27 cellular contexts compared by ENCODE assay signal in genomic region chr4:135476272-135476671, GRCh38.
DNase-seq lines count a peak whose midpoint lies in the region; ATAC-seq and TF ChIP-seq lines count a peak whose summit lies in the region.
"Had no signal": no experiment of that assay in that cellular context is flagged by ENCODE, and none has a peak within 500 bp of the region (broad histone marks: within the 10 kb centered on the region; RNA-seq: fewer than 3 reads in every experiment).

No MANE protein-coding gene starts in this region.

- no peak overlapping the region for H3K27ac Mint-ChIP-seq in naive thymus-derived CD4-positive, alpha-beta T cell
- H3K27ac Mint-ChIP-seq: CD14-positive monocyte; CD8-positive, alpha-beta memory T cell had no signal

- DNase-seq in ELR (ENCODE audit: low read depth) (peak; percentile 3), SK-N-SH (no peak), fibroblast of peridontal ligament (ENCODE audit: extremely low read depth) (peak; percentile 1), NCI-H526 (lab: John Stamatoyannopoulos, UW) (no peak), NK-92 (lab: John Stamatoyannopoulos, UW; ENCODE audit: unreplicated experiment) (no peak)
- DNase-seq in naive thymus-derived CD4-positive, alpha-beta T cell = no peak
- DNase-seq: ACHN; BE2C; CD8-positive, alpha-beta memory T cell; DMS79 treated with DMSO at 0.1 percent for 48 hours; IMR-90; KG1; NCI-H1105; NCI-H146; NCI-H1930; NCI-H2107; NCI-H446; NCI-H524 treated with DMSO at 0.1 percent for 48 hours; NCI-H82; PC-9; SHP77 treated with DMSO at 0.1 percent for 48 hours; T-helper 2 cell had no signal

- H4K20me1 ChIP-seq in KMS-11 (ENCODE audit: insufficient read depth) = no peaks in the 10 kb centered on the region
- no peaks in the 10 kb centered on the region for H4K20me1 ChIP-seq in SK-N-SH (ENCODE audit: insufficient read depth)

- peak overlapping the region; percentile 92 for H2AFZ ChIP-seq in KMS-11 (ENCODE audit: low read depth)
- H2AFZ ChIP-seq in SK-N-SH (ENCODE audit: low read depth) = peak overlapping the region; percentile 72
- H2AFZ ChIP-seq: PC-9 had no signal

- POLR2A ChIA-PET in SK-N-SH (lab: Yijun Ruan, JAX) = no interaction called here
- POLR2A ChIA-PET in naive thymus-derived CD4-positive, alpha-beta T cell (lab: Charles Lee) = no interaction called here

- H3K27me3 ChIP-seq in KMS-11 (ENCODE audit: insufficient read depth, low read depth) (no peaks in the 10 kb centered on the region), SK-N-SH (ENCODE audit: insufficient read depth) (no peaks in the 10 kb centered on the region)
- no peaks in the 10 kb centered on the region for H3K27me3 ChIP-seq in naive thymus-derived CD4-positive, alpha-beta T cell (ENCODE audit: control insufficient read depth in 2 of 2, insufficient read depth in 2 of 2, low read length in 2 of 2)
- H3K27me3 ChIP-seq: BE2C had no signal

- H3K4me2 ChIP-seq in KMS-11 = peak overlapping the region; percentile 89
- H3K4me2 ChIP-seq in SK-N-SH = peak overlapping the region; percentile 48
- H3K4me2 ChIP-seq: PC-9 had no signal

- CTCF ChIA-PET in SK-N-SH (lab: Yijun Ruan, JAX) = no interaction called here
- CTCF ChIA-PET in naive thymus-derived CD4-positive, alpha-beta T cell (lab: Charles Lee) = interaction anchor here (0.5 kb wide), 1 partner anchor 11 kb away, joined by 3 read pairs; no protein-coding TSS in a partner anchor

- no peak overlapping the region for H3K4me3 ChIP-seq in KMS-11 (IDR thresholded peaks at IDR 0.05; ENCODE audit: insufficient read depth, low read depth, low read length)
- H3K4me3 ChIP-seq in SK-N-SH (ENCODE audit: low read depth in 2 of 2, low read length in 1 of 2) = peak overlapping the region in 1 of 2 experiments; percentile 9; a peak in 1 of 4 replicates
- no peak overlapping the region for H3K4me3 ChIP-seq in naive thymus-derived CD4-positive, alpha-beta T cell (ENCODE audit: low read length)
- H3K4me3 ChIP-seq: HAP-1, PC-9, SK-N-MC had no signal

- no peak for TF ChIP-seq EP300 in SK-N-SH (IDR thresholded peaks at IDR 0.05; ENCODE audit: borderline replicate concordance in 1 of 2, low read depth in 1 of 2, low read length in 1 of 2)

- no peak for TF ChIP-seq RAD21 in SK-N-SH (IDR thresholded peaks at IDR 0.05; ENCODE audit: low read length)

- H3K4me3 Mint-ChIP-seq in naive thymus-derived CD4-positive, alpha-beta T cell = no peak overlapping the region
- H3K4me3 Mint-ChIP-seq: CD14-positive monocyte; CD8-positive, alpha-beta memory T cell had no signal

- no peaks in the 10 kb centered on the region; the same call in 1 of the 2 replicates for H3K9me3 ChIP-seq in SK-N-SH
- no peaks in the 10 kb centered on the region for H3K9me3 ChIP-seq in naive thymus-derived CD4-positive, alpha-beta T cell (ENCODE audit: control insufficient read depth in 2 of 3, low read length in 3 of 3)
- H3K9me3 ChIP-seq: BE2C, HAP-1 had no signal

- H3K36me3 ChIP-seq in KMS-11 (ENCODE audit: insufficient read depth) (no peaks in the 10 kb centered on the region), SK-N-SH (replicated peaks in 1 of 2; ENCODE audit: control insufficient read depth in 1 of 2, insufficient read depth in 2 of 2, low read length in 1 of 2) (no peaks in the 10 kb centered on the region)
- no peaks in the 10 kb centered on the region for H3K36me3 ChIP-seq in naive thymus-derived CD4-positive, alpha-beta T cell (ENCODE audit: control insufficient read depth in 2 of 3, insufficient read depth in 3 of 3, low read length in 3 of 3)
- H3K36me3 ChIP-seq: BE2C, HAP-1 had no signal

- ATAC-seq in naive thymus-derived CD4-positive, alpha-beta T cell = no peak
- no peak for ATAC-seq in HG02642 (IDR thresholded peaks at IDR 0.05; ENCODE audit: poor library complexity, unreplicated experiment)

- H3K27ac ChIP-seq in KMS-11 (peak overlapping the region; percentile 79), SK-N-SH (ENCODE audit: low read depth in 2 of 2, low read length in 1 of 2) (no peak overlapping the region)
- H3K27ac ChIP-seq in naive thymus-derived CD4-positive, alpha-beta T cell (ENCODE audit: low read depth, low read length) = no peak overlapping the region
- H3K27ac ChIP-seq: PC-9, SK-N-MC had no signal

- H3K9ac ChIP-seq in KMS-11 (peak overlapping the region; percentile 59; the same call in 1 of the 2 replicates), SK-N-SH (no peak overlapping the region)

- H3K9me2 ChIP-seq in SK-N-SH = no peaks in the 10 kb centered on the region

- TF ChIP-seq CTCF in KMS-11 (conservative IDR thresholded peaks at IDR 0.05; ENCODE audit: low read depth, low read length) = no peak
- TF ChIP-seq CTCF in SK-N-SH (IDR thresholded peaks at IDR 0.05) = no peak

- peaks cover 17% of the 10 kb centered on the region for H3K4me1 ChIP-seq in KMS-11 (ENCODE audit: low read depth, poor library complexity, severe bottlenecking)
- no peaks in the 10 kb centered on the region for H3K4me1 ChIP-seq in SK-N-SH (ENCODE audit: control insufficient read depth in 1 of 2, insufficient read depth in 2 of 2, low read depth in 1 of 2, low read length in 1 of 2)
- no peaks in the 10 kb centered on the region for H3K4me1 ChIP-seq in naive thymus-derived CD4-positive, alpha-beta T cell (ENCODE audit: control insufficient read depth in 2 of 2, insufficient read depth in 2 of 2, low read length in 2 of 2)
- H3K4me1 ChIP-seq: BE2C, HAP-1 had no signal

- H3K79me2 ChIP-seq in KMS-11 (ENCODE audit: insufficient read depth, low read depth) (no peaks in the 10 kb centered on the region), SK-N-SH (ENCODE audit: insufficient read depth) (no peaks in the 10 kb centered on the region)

- H3K27me3 Mint-ChIP-seq in naive thymus-derived CD4-positive, alpha-beta T cell = no peaks in the 10 kb centered on the region
- H3K27me3 Mint-ChIP-seq: CD8-positive, alpha-beta memory T cell had no signal

- WGBS in SK-N-SH (ENCODE audit: low lambda C conversion rate) = 8% methylated on average over 2 of the region's 2 CpGs

- intact Hi-C loops in naive thymus-derived CD4-positive, alpha-beta T cell (cut with micrococcal nuclease) = no loop called here

- no peaks in the 10 kb centered on the region for H3F3A ChIP-seq in SK-N-SH (replicated peaks; ENCODE audit: insufficient read depth)

- peaks cover 0 to 18% (median 6%) of the 10 kb centered on the region in 11 donors for H3K9me3 Mint-ChIP-seq in naive thymus-derived CD4-positive, alpha-beta T cell

- H3K36me3 Mint-ChIP-seq in naive thymus-derived CD4-positive, alpha-beta T cell = no peaks in the 10 kb centered on the region
- H3K36me3 Mint-ChIP-seq: CD14-positive monocyte; CD8-positive, alpha-beta memory T cell had no signal

- H3K4me1 Mint-ChIP-seq in naive thymus-derived CD4-positive, alpha-beta T cell = no peaks in the 10 kb centered on the region
- H3K4me1 Mint-ChIP-seq: CD14-positive monocyte; CD8-positive, alpha-beta memory T cell had no signal

TF ChIP-seq in SK-N-SH, 30 proteins besides CTCF, POLR2A, EP300 and RAD21:
- TF ChIP-seq FOXJ3 (CRISPR knock-in tag; IDR thresholded peaks at IDR 0.05) = no peak
- no peak for TF ChIP-seq SMC3 (IDR thresholded peaks at IDR 0.05; ENCODE audit: low read depth, low read length)
TF ChIP-seq in SK-N-SH: peak in this region for 0.

Comparison
In these comparisons a context has a peak if more than half of its experiments do, and no peak if none do; other contexts are left out.
1. DNase-seq: peak in ELR (single experiment) and fibroblast of peridontal ligament (single experiment); none in SK-N-SH (single experiment), NCI-H526 (0 of 2), NK-92 (single experiment) and naive thymus-derived CD4-positive, alpha-beta T cell (0 of 9).